2 cellular contexts compared by ENCODE assay signal in genomic region chr10:84291389-84291788, GRCh38.
TF ChIP-seq lines count a peak whose summit lies in the region.

No MANE protein-coding gene starts in this region.

TF ChIP-seq in K562, 482 proteins besides CTCF, POLR2A, EP300 and RAD21 (continued from another document and continues in another):
- TF ChIP-seq ZBTB40 (IDR thresholded peaks at IDR 0.05) (peak; percentile 83), ZBTB40 (CRISPR knock-in tag; IDR thresholded peaks at IDR 0.05) (peak; percentile 59; the same call in 1 of the 2 replicates), ETV5 (CRISPR knock-in tag; IDR thresholded peaks at IDR 0.05; ENCODE audit: low read depth) (peak; percentile 74; the same call in 1 of the 2 replicates), SNRNP70 (optimal IDR thresholded peaks at IDR 0.05; ENCODE audit: low read depth, low read length) (no peak), HMGN3 (IDR thresholded peaks at IDR 0.05; ENCODE audit: borderline replicate concordance, extremely low read depth, insufficient read length, low read depth, low read length) (no peak), CHAMP1 (IDR thresholded peaks at IDR 0.05) (peak; percentile 77; the same call in 1 of the 2 replicates), NR3C1 (CRISPR knock-in tag; IDR thresholded peaks at IDR 0.05) (peak; percentile 89), SAP30 (IDR thresholded peaks at IDR 0.05; ENCODE audit: borderline replicate concordance, insufficient read depth, low read depth, low read length, poor library complexity, severe bottlenecking) (peak; percentile 64), HDAC2 (IDR thresholded peaks at IDR 0.05) (peak; percentile 93), SRSF1 (IDR thresholded peaks at IDR 0.05; ENCODE audit: low read depth, low read length) (no peak), HMGXB4 (CRISPR knock-in tag; IDR thresholded peaks at IDR 0.05) (no peak), ZNF589 (CRISPR knock-in tag; IDR thresholded peaks at IDR 0.05; ENCODE audit: low read depth) (0 out of 2 replicates have a peak, but pooled peaks have one; percentile 55)

TF ChIP-seq in HepG2, 621 proteins besides CTCF, POLR2A, EP300 and RAD21 (continued from another document and continues in another):
- TF ChIP-seq HBP1 (CRISPR knock-in tag; IDR thresholded peaks at IDR 0.05; ENCODE audit: low read depth) (peak; percentile 95), ZNF772 (CRISPR knock-in tag; IDR thresholded peaks at IDR 0.05) (peak; percentile 46; the same call in 1 of the 2 replicates), WIZ (CRISPR knock-in tag; IDR thresholded peaks at IDR 0.05) (peak; percentile 89), MBNL3 (CRISPR knock-in tag; conservative IDR thresholded peaks at IDR 0.05) (no peak), ARNT (IDR thresholded peaks at IDR 0.05) (no peak), ZBTB20 (CRISPR knock-in tag; IDR thresholded peaks at IDR 0.05; ENCODE audit: borderline replicate concordance, low read depth) (no peak), TSC22D2 (CRISPR knock-in tag; IDR thresholded peaks at IDR 0.05; ENCODE audit: borderline replicate concordance) (peak; percentile 98), ZMAT3 (CRISPR knock-in tag; conservative IDR thresholded peaks at IDR 0.05) (peak; percentile 74; the same call in 1 of the 2 replicates), BCL6 (CRISPR knock-in tag; IDR thresholded peaks at IDR 0.05) (peak; percentile 43; the same call in 1 of the 2 replicates), HMGXB4 (CRISPR knock-in tag; IDR thresholded peaks at IDR 0.05; ENCODE audit: borderline replicate concordance in 1 of 2, low read depth in 1 of 2) (0 out of 4 replicates have a peak, but pooled peaks of 1 of the 2 experiments have one; percentile 50), GLMP (CRISPR knock-in tag; IDR thresholded peaks at IDR 0.05; ENCODE audit: borderline replicate concordance) (no peak), CBX5 (CRISPR knock-in tag; IDR thresholded peaks at IDR 0.05; ENCODE audit: borderline replicate concordance) (peak; percentile 61; the same call in 1 of the 2 replicates), RNF219 (CRISPR knock-in tag; IDR thresholded peaks at IDR 0.05) (no peak), HHEX (CRISPR knock-in tag; IDR thresholded peaks at IDR 0.05) (peak; percentile 17; the same call in 1 of the 2 replicates), SRSF1 (optimal IDR thresholded peaks at IDR 0.05; ENCODE audit: low read depth, low read length) (no peak), GATAD1 (CRISPR knock-in tag; IDR thresholded peaks at IDR 0.05) (peak; percentile 59), ZSCAN21 (CRISPR knock-in tag; IDR thresholded peaks at IDR 0.05; ENCODE audit: borderline replicate concordance) (0 out of 2 replicates have a peak, but pooled peaks have one; percentile 49), AHDC1 (CRISPR knock-in tag; IDR thresholded peaks at IDR 0.05; ENCODE audit: borderline replicate concordance) (no peak), ZNF598 (CRISPR knock-in tag; IDR thresholded peaks at IDR 0.05; ENCODE audit: borderline replicate concordance) (no peak), ZBTB46 (CRISPR knock-in tag; IDR thresholded peaks at IDR 0.05; ENCODE audit: borderline replicate concordance) (no peak), KAT8 (CRISPR knock-in tag; IDR thresholded peaks at IDR 0.05) (peak; percentile 39; the same call in 1 of the 2 replicates), ZNF816 (CRISPR knock-in tag; IDR thresholded peaks at IDR 0.05; ENCODE audit: borderline replicate concordance) (0 out of 2 replicates have a peak, but pooled peaks have one; percentile 55), ZNF30 (CRISPR knock-in tag; IDR thresholded peaks at IDR 0.05) (no peak), THAP11 (CRISPR knock-in tag; IDR thresholded peaks at IDR 0.05) (0 out of 2 replicates have a peak, but pooled peaks have one; percentile 40), STAT6 (CRISPR knock-in tag; IDR thresholded peaks at IDR 0.05; ENCODE audit: borderline replicate concordance) (no peak), ZNF639 (CRISPR knock-in tag; conservative IDR thresholded peaks at IDR 0.05) (0 out of 2 replicates have a peak, but pooled peaks have one; percentile 43), NFKBIZ (CRISPR knock-in tag; IDR thresholded peaks at IDR 0.05) (peak; percentile 78; the same call in 1 of the 2 replicates)
